In genomic region chr17:58117382-58117781, GRCh38 we compare ENCODE assay signal across 2 cellular contexts.
A peak's percentile ranks its signal among the peaks of the same experiment; 100 is the strongest.
TF ChIP-seq lines count a peak whose summit lies in the region.

No MANE protein-coding gene starts in this region.

TF ChIP-seq in HEK293, 187 proteins besides CTCF, POLR2A, EP300 and RAD21:
- TF ChIP-seq, protein P1, sequence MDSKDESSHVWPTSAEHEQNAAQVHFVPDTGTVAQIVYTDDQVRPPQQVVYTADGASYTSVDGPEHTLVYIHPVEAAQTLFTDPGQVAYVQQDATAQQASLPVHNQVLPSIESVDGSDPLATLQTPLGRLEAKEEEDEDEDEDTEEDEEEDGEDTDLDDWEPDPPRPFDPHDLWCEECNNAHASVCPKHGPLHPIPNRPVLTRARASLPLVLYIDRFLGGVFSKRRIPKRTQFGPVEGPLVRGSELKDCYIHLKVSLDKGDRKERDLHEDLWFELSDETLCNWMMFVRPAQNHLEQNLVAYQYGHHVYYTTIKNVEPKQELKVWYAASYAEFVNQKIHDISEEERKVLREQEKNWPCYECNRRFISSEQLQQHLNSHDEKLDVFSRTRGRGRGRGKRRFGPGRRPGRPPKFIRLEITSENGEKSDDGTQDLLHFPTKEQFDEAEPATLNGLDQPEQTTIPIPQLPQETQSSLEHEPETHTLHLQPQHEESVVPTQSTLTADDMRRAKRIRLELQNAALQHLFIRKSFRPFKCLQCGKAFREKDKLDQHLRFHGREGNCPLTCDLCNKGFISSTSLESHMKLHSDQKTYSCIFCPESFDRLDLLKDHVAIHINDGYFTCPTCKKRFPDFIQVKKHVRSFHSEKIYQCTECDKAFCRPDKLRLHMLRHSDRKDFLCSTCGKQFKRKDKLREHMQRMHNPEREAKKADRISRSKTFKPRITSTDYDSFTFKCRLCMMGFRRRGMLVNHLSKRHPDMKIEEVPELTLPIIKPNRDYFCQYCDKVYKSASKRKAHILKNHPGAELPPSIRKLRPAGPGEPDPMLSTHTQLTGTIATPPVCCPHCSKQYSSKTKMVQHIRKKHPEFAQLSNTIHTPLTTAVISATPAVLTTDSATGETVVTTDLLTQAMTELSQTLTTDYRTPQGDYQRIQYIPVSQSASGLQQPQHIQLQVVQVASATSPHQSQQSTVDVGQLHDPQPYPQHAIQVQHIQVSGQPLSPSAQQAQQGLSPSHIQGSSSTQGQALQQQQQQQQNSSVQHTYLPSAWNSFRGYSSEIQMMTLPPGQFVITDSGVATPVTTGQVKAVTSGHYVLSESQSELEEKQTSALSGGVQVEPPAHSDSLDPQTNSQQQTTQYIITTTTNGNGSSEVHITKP (tag by site-specific recombination; IDR thresholded peaks at IDR 0.05), result no peak
- no peak for TF ChIP-seq ZNF24 (tag by site-specific recombination; IDR thresholded peaks at IDR 0.05)
- peak; percentile 57; the same call in 1 of the 2 replicates for TF ChIP-seq ZNF658 (tag by site-specific recombination; IDR thresholded peaks at IDR 0.05)
- TF ChIP-seq, protein P2, sequence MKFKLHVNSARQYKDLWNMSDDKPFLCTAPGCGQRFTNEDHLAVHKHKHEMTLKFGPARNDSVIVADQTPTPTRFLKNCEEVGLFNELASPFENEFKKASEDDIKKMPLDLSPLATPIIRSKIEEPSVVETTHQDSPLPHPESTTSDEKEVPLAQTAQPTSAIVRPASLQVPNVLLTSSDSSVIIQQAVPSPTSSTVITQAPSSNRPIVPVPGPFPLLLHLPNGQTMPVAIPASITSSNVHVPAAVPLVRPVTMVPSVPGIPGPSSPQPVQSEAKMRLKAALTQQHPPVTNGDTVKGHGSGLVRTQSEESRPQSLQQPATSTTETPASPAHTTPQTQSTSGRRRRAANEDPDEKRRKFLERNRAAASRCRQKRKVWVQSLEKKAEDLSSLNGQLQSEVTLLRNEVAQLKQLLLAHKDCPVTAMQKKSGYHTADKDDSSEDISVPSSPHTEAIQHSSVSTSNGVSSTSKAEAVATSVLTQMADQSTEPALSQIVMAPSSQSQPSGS (tag by site-specific recombination; IDR thresholded peaks at IDR 0.05; ENCODE audit: low read depth), result no peak
- TF ChIP-seq ZNF274 (IDR thresholded peaks at IDR 0.05; ENCODE audit: low read length), result no peak
- TF ChIP-seq ZNF274 (tag by site-specific recombination; IDR thresholded peaks at IDR 0.05; ENCODE audit: borderline replicate concordance), result 0 out of 2 replicates have a peak, but pooled peaks have one; percentile 60
- TF ChIP-seq, protein P3, sequence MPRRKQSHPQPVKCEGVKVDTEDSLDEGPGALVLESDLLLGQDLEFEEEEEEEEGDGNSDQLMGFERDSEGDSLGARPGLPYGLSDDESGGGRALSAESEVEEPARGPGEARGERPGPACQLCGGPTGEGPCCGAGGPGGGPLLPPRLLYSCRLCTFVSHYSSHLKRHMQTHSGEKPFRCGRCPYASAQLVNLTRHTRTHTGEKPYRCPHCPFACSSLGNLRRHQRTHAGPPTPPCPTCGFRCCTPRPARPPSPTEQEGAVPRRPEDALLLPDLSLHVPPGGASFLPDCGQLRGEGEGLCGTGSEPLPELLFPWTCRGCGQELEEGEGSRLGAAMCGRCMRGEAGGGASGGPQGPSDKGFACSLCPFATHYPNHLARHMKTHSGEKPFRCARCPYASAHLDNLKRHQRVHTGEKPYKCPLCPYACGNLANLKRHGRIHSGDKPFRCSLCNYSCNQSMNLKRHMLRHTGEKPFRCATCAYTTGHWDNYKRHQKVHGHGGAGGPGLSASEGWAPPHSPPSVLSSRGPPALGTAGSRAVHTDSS (tag by site-specific recombination; IDR thresholded peaks at IDR 0.05), result peak; percentile 97
- peak; percentile 84; the same call in 1 of the 2 replicates for TF ChIP-seq ZNF311 (tag by site-specific recombination; IDR thresholded peaks at IDR 0.05; ENCODE audit: borderline replicate concordance)
- 0 out of 2 replicates have a peak, but pooled peaks have one; percentile 21 for TF ChIP-seq ZNF148 (tag by site-specific recombination; IDR thresholded peaks at IDR 0.05; ENCODE audit: borderline replicate concordance)
- no peak for TF ChIP-seq ZNF558 (tag by site-specific recombination; IDR thresholded peaks at IDR 0.05)
- TF ChIP-seq, protein P4, sequence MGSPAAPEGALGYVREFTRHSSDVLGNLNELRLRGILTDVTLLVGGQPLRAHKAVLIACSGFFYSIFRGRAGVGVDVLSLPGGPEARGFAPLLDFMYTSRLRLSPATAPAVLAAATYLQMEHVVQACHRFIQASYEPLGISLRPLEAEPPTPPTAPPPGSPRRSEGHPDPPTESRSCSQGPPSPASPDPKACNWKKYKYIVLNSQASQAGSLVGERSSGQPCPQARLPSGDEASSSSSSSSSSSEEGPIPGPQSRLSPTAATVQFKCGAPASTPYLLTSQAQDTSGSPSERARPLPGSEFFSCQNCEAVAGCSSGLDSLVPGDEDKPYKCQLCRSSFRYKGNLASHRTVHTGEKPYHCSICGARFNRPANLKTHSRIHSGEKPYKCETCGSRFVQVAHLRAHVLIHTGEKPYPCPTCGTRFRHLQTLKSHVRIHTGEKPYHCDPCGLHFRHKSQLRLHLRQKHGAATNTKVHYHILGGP (tag by site-specific recombination; IDR thresholded peaks at IDR 0.05), result 0 out of 2 replicates have a peak, but pooled peaks have one; percentile 8
- TF ChIP-seq TCF7L2 (IDR thresholded peaks at IDR 0.05; ENCODE audit: borderline replicate concordance, low read depth, low read length), result no peak
- TF ChIP-seq ZNF266 (tag by site-specific recombination; IDR thresholded peaks at IDR 0.05; ENCODE audit: low read depth), result no peak

TF ChIP-seq in GM12878, 131 proteins besides CTCF, POLR2A, EP300 and RAD21:
- TF ChIP-seq BRCA1 (IDR thresholded peaks at IDR 0.05; ENCODE audit: low read depth, low read length) (no peak), RB1 (IDR thresholded peaks at IDR 0.05; ENCODE audit: borderline replicate concordance) (no peak), EED (IDR thresholded peaks at IDR 0.05; ENCODE audit: low read depth) (no peak), NR2C2 (IDR thresholded peaks at IDR 0.05; ENCODE audit: borderline replicate concordance, control insufficient read depth, insufficient read length, low read depth) (peak; percentile 30), E2F4 (IDR thresholded peaks at IDR 0.05; ENCODE audit: low read depth, low read length) (no peak), STAT3 (IDR thresholded peaks at IDR 0.05; ENCODE audit: low read depth, low read length) (no peak), BCLAF1 (IDR thresholded peaks at IDR 0.05) (no peak), KDM1A (IDR thresholded peaks at IDR 0.05; ENCODE audit: borderline replicate concordance) (no peak)
- TF ChIP-seq, protein P2 (IDR thresholded peaks at IDR 0.05; ENCODE audit: low read length), result no peak
